ENCODE assay signal across 1 cellular context in genomic region chr3:12884104-12884742, GRCh38.
TF ChIP-seq lines count a peak whose summit lies in the region.

No MANE protein-coding gene starts in this region.

TF ChIP-seq in HepG2, 621 proteins besides CTCF, POLR2A, EP300 and RAD21:
- TF ChIP-seq ARID4A (CRISPR knock-in tag; IDR thresholded peaks at IDR 0.05; ENCODE audit: borderline replicate concordance) (no peak), ZNF616 (CRISPR knock-in tag; IDR thresholded peaks at IDR 0.05; ENCODE audit: low read depth) (no peak), ZMAT5 (CRISPR knock-in tag; IDR thresholded peaks at IDR 0.05; ENCODE audit: borderline replicate concordance, low read depth) (no peak), ZNF33B (CRISPR knock-in tag; IDR thresholded peaks at IDR 0.05) (no peak), MYNN (CRISPR knock-in tag; IDR thresholded peaks at IDR 0.05; ENCODE audit: low read depth) (no peak), ZNF792 (CRISPR knock-in tag; IDR thresholded peaks at IDR 0.05) (no peak), TFDP2 (CRISPR knock-in tag; IDR thresholded peaks at IDR 0.05) (no peak), CBX5 (CRISPR knock-in tag; IDR thresholded peaks at IDR 0.05; ENCODE audit: borderline replicate concordance) (no peak), ZNF282 (IDR thresholded peaks at IDR 0.05; ENCODE audit: partially characterized antibody) (no peak), RXRB (CRISPR knock-in tag; IDR thresholded peaks at IDR 0.05; ENCODE audit: borderline replicate concordance) (no peak), ZBTB21 (CRISPR knock-in tag; IDR thresholded peaks at IDR 0.05) (no peak), IKZF4 (CRISPR knock-in tag; IDR thresholded peaks at IDR 0.05; ENCODE audit: borderline replicate concordance, low read depth, not compliant biosample characterization) (no peak), SOX13 (IDR thresholded peaks at IDR 0.05) (no peak), SOX13 (CRISPR knock-in tag; conservative IDR thresholded peaks at IDR 0.05 in 1 of 2, IDR thresholded peaks at IDR 0.05 in 1 of 2) (no peak)
